ENCODE assay signal across 12 cellular contexts in genomic region chr10:129161184-129161583, GRCh38.
DNase-seq lines count a peak whose midpoint lies in the region; ATAC-seq and TF ChIP-seq lines count a peak whose summit lies in the region.
"Had no signal": no experiment of that assay in that cellular context is flagged by ENCODE, and none has a peak within 500 bp of the region (broad histone marks: within the 10 kb centered on the region; RNA-seq: fewer than 3 reads in every experiment).

No MANE protein-coding gene starts in this region.

- no peak overlapping the region for H3K27ac ChIP-seq in foreskin keratinocyte

- TF ChIP-seq CTCF in foreskin keratinocyte (conservative IDR thresholded peaks at IDR 0.05): no peak

- H3K27me3 Mint-ChIP-seq in activated naive CD4-positive, alpha-beta T cell treated with anti-CD3 and anti-CD28 coated beads for 36 hours (ENCODE audit: low read depth): no peaks in the 10 kb centered on the region

- H3K27ac Mint-ChIP-seq in activated naive CD4-positive, alpha-beta T cell treated with anti-CD3 and anti-CD28 coated beads for 36 hours: no peak overlapping the region
- H3K27ac Mint-ChIP-seq in activated naive CD4-positive, alpha-beta T cell treated with anti-CD3 and anti-CD28 coated beads, Interleukin-2, amount 50 U/mL, for 72 hours: peak overlapping the region in 1 of 2 donors; percentile 47

- in situ Hi-C loops in SK-MEL-5 (cut with HindIII; ENCODE audit: low pct_unique_long_range_greater_than_20kb, low sequenced_read_pairs): no loop called here

- DNase-seq in activated naive CD4-positive, alpha-beta T cell treated with anti-CD3 and anti-CD28 coated beads for 36 hours: peak; percentile 71
- no peak for DNase-seq in activated naive CD4-positive, alpha-beta T cell treated with anti-CD3 and anti-CD28 coated beads, Interleukin-2, amount 50 U/mL, for 72 hours (ENCODE audit: low spot score in 2 of 2)
- DNase-seq in SK-MEL-5 (ENCODE audit: low read depth, low spot score) (peak; percentile 4), foreskin keratinocyte (peak; percentile 23 to 61), stromal cell of bone marrow (ENCODE audit: low read depth) (peak; percentile 3), posterior cingulate gyrus (no peak), GM03348 (ENCODE audit: low spot score) (no peak)
- DNase-seq: activated gamma-delta T cell; effector CD4-positive, alpha-beta T cell; kidney; NCI-H510A treated with DMSO at 0.1 percent for 48 hours had no signal

- H3K9me3 Mint-ChIP-seq in activated naive CD4-positive, alpha-beta T cell treated with anti-CD3 and anti-CD28 coated beads for 36 hours: peaks cover 5% of the 10 kb centered on the region
- H3K9me3 Mint-ChIP-seq in activated naive CD4-positive, alpha-beta T cell treated with anti-CD3 and anti-CD28 coated beads, Interleukin-2, amount 50 U/mL, for 72 hours: peaks cover 0 to 6% of the 10 kb centered on the region in 2 donors

- no peaks in the 10 kb centered on the region for H3K4me1 ChIP-seq in foreskin keratinocyte

- H3K4me3 Mint-ChIP-seq in activated naive CD4-positive, alpha-beta T cell treated with anti-CD3 and anti-CD28 coated beads for 36 hours: no peak overlapping the region

- no peaks in the 10 kb centered on the region for H3K27me3 ChIP-seq in foreskin keratinocyte

- H3K36me3 Mint-ChIP-seq in activated naive CD4-positive, alpha-beta T cell treated with anti-CD3 and anti-CD28 coated beads for 36 hours (ENCODE audit: low read depth): no peaks in the 10 kb centered on the region
- H3K36me3 Mint-ChIP-seq in activated naive CD4-positive, alpha-beta T cell treated with anti-CD3 and anti-CD28 coated beads, Interleukin-2, amount 50 U/mL, for 72 hours: peaks cover 0 to 5% of the 10 kb centered on the region in 2 donors

- H3K4me1 Mint-ChIP-seq in activated naive CD4-positive, alpha-beta T cell treated with anti-CD3 and anti-CD28 coated beads for 36 hours (ENCODE audit: low read depth): peaks cover 8% of the 10 kb centered on the region

- CTCF ChIA-PET in activated naive CD4-positive, alpha-beta T cell treated with anti-CD3 and anti-CD28 coated beads for 36 hours (lab: Charles Lee): no interaction called here

- no peak for ATAC-seq in activated naive CD4-positive, alpha-beta T cell treated with anti-CD3 and anti-CD28 coated beads, Interleukin-2, amount 50 U/mL, for 72 hours
- ATAC-seq in foreskin keratinocyte (peak; percentile 95), GM21390 (IDR thresholded peaks at IDR 0.05; ENCODE audit: unreplicated experiment) (no peak)

- intact Hi-C loops in activated naive CD4-positive, alpha-beta T cell treated with anti-CD3 and anti-CD28 coated beads for 36 hours (cut with micrococcal nuclease): no loop called here
- intact Hi-C loops in posterior cingulate gyrus (cut with DNase I): no loop called here

Comparison
In these comparisons a context has a peak if more than half of its experiments do, and no peak if none do; other contexts are left out.
1. DNase-seq: peak in activated naive CD4-positive, alpha-beta T cell treated with anti-CD3 and anti-CD28 coated beads for 36 hours (single experiment), SK-MEL-5 (single experiment), foreskin keratinocyte (2 of 2) and stromal cell of bone marrow (single experiment); none in activated naive CD4-positive, alpha-beta T cell treated with anti-CD3 and anti-CD28 coated beads, Interleukin-2, amount 50 U/mL, for 72 hours (0 of 2), posterior cingulate gyrus (0 of 10) and GM03348 (single experiment).